7 cellular contexts compared by ENCODE assay signal in genomic region chr2:52960891-52961290, GRCh38.
"Had no signal": no experiment of that assay in that cellular context is flagged by ENCODE, and none has a peak within 500 bp of the region (broad histone marks: within the 10 kb centered on the region; RNA-seq: fewer than 3 reads in every experiment).

No MANE protein-coding gene starts in this region.

- H3K27ac ChIP-seq: GM23248 had no signal

- DNase-seq: GM23248, GOT3, H7, HCEC 1CT, IMR-90, KG1 had no signal

- H2AFZ ChIP-seq: GM23248 had no signal

- H3K4me3 ChIP-seq: GM23248, K562 had no signal

- ATAC-seq: K562 had no signal
